8 cellular contexts compared by ENCODE assay signal in the genomic region with DNA sequence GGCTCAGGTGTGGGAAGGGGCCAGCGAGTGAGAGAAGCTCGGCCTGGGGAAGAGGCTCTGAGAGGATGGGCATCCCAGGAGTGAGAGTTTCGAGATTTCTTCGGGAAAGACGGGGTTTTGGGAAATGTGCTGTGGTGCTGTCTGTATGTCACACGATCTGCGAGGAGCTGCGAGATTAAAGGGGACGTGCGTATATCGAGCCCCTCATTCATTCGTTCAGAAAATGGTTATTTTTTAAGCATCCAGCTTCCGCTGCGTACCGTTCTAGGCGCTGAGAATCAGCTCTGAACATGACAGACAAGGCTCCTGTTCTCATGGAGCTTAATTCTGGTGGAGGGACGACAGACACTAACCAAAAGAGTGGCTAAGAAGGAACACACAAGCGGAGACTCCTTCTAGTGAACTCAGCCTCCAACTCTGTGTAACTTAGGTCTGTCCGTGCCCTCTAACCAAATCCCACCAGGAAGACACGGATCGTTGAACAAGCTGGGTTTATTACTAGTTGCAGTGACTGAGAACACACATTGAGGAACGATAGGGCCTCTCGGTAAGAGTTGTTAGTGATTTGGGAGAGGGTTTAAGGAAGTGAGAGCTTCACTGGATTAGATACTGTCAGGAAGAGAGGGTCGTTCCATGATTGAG. TPM values are rescaled to one million over a fixed set of nuclear protein-coding genes. Genes with fewer than 3 reads are reported as not detected.
A peak's percentile ranks its signal among the peaks of the same experiment; 100 is the strongest.
DNase-seq lines count a peak whose midpoint lies in the region; ATAC-seq and TF ChIP-seq lines count a peak whose summit lies in the region.

No MANE protein-coding gene starts in this region.

- H3K27ac Mint-ChIP-seq in activated B cell treated with CpG ODN at 0.5 μM for 24 hours: peak overlapping the region; percentile 96

- no peak for DNase-seq in HFF-Myc (ENCODE audit: extremely low read depth, low read depth)
- DNase-seq in activated B cell treated with CpG ODN at 0.5 μM for 24 hours: no peak
- no peak for DNase-seq in foreskin keratinocyte
- peak; percentile 33 for DNase-seq in pons (ENCODE audit: low spot score)
- no peak for DNase-seq in NCI-H446 (lab: John Stamatoyannopoulos, UW)
- DNase-seq in DMS153 (lab: John Stamatoyannopoulos, UW): no peak

- intact Hi-C loops in activated B cell treated with CpG ODN at 0.5 μM for 24 hours (cut with micrococcal nuclease): loop anchor here (1.0 to 10.0 kb wide), 12 partner anchors 28 to 1910 kb away; a partner anchor contains a TSS

- ATAC-seq in activated B cell treated with CpG ODN at 0.5 μM for 24 hours (ENCODE audit: low read depth) (no peak), foreskin keratinocyte (peak; percentile 12), GM18517 (IDR thresholded peaks at IDR 0.05; ENCODE audit: unreplicated experiment) (no peak)

- POLR2A ChIA-PET in activated B cell treated with CpG ODN at 0.5 μM for 24 hours (lab: Charles Lee): interaction anchor here (0.5 to 2.8 kb wide), 33 partner anchors 9 to 1050 kb away, joined by 3 to 35 read pairs (median 5); a partner anchor contains a TSS

- peaks cover 43% of the 10 kb centered on the region for H3K4me1 Mint-ChIP-seq in activated B cell treated with CpG ODN at 0.5 μM for 24 hours

- no peak for TF ChIP-seq CTCF in C4-2B (conservative IDR thresholded peaks at IDR 0.05)
- no peak for TF ChIP-seq CTCF in HFF-Myc (IDR thresholded peaks at IDR 0.05; ENCODE audit: low read depth, low read length, missing control alignments)
- TF ChIP-seq CTCF in activated B cell treated with CpG ODN at 0.5 μM for 24 hours (IDR thresholded peaks at IDR 0.05): no peak
- no peak for TF ChIP-seq CTCF in foreskin keratinocyte (conservative IDR thresholded peaks at IDR 0.05)

- H3K36me3 Mint-ChIP-seq in activated B cell treated with CpG ODN at 0.5 μM for 24 hours (ENCODE audit: low read depth): peaks cover 11% of the 10 kb centered on the region

- H3K27me3 Mint-ChIP-seq in activated B cell treated with CpG ODN at 0.5 μM for 24 hours: no peaks in the 10 kb centered on the region

- H3K4me3 ChIP-seq in HFF-Myc (replicated peaks; ENCODE audit: low read depth, low read length): peak overlapping the region; percentile 96

- H3K27me3 ChIP-seq in foreskin keratinocyte: no peaks in the 10 kb centered on the region

- peak overlapping the region; percentile 93 for H3K4me3 Mint-ChIP-seq in activated B cell treated with CpG ODN at 0.5 μM for 24 hours

- H3K9me3 Mint-ChIP-seq in activated B cell treated with CpG ODN at 0.5 μM for 24 hours: no peaks in the 10 kb centered on the region

- peak overlapping the region; percentile 97 for H3K27ac ChIP-seq in C4-2B
- H3K27ac ChIP-seq in foreskin keratinocyte: peak overlapping the region; percentile 91

- H3K4me1 ChIP-seq in foreskin keratinocyte: peaks cover 26% of the 10 kb centered on the region

- CTCF ChIA-PET in activated B cell treated with CpG ODN at 0.5 μM for 24 hours (lab: Charles Lee): interaction anchor here (0.5 to 5.9 kb wide), 11 partner anchors 9 to 590 kb away, joined by 3 to 61 read pairs (median 4); a partner anchor contains a TSS

RNA-seq across cellular contexts. Expression of a gene that starts 0.8 kb away (rescaled TPM):
- total RNA-seq in activated B cell treated with CpG ODN at 0.5 μM for 24 hours (46.5 and 52.7 TPM in 2 replicates), foreskin keratinocyte (41.5 and 44.8 TPM in 2 replicates)
- polyA plus RNA-seq in foreskin keratinocyte: 9.7 and 10.9 TPM in 2 replicates
